ENCODE assay signal across 13 cellular contexts in genomic region chr2:37985333-37985732, GRCh38.
DNase-seq lines count a peak whose midpoint lies in the region; ATAC-seq, FAIRE-seq and TF ChIP-seq lines count a peak whose summit lies in the region.
"Had no signal": no experiment of that assay in that cellular context is flagged by ENCODE, and none has a peak within 500 bp of the region (broad histone marks: within the 10 kb centered on the region; RNA-seq: fewer than 3 reads in every experiment).

No MANE protein-coding gene starts in this region.

- no peaks in the 10 kb centered on the region for H3K36me3 Mint-ChIP-seq in activated T-helper 17 cell treated with anti-CD3 and anti-CD28 coated beads, Interleukin-2, amount 50 U/mL, for 72 hours (ENCODE audit: low read depth)

- no peak overlapping the region for H3K27ac ChIP-seq in dorsolateral prefrontal cortex
- H3K27ac ChIP-seq: esophagus squamous epithelium had no signal

- no peaks in the 10 kb centered on the region for H3K9me3 Mint-ChIP-seq in activated T-helper 17 cell treated with anti-CD3 and anti-CD28 coated beads, Interleukin-2, amount 50 U/mL, for 72 hours
- H3K9me3 Mint-ChIP-seq: CD8-positive, alpha-beta memory T cell had no signal

- H3K4me1 Mint-ChIP-seq in activated T-helper 17 cell treated with anti-CD3 and anti-CD28 coated beads, Interleukin-2, amount 50 U/mL, for 72 hours: peaks cover 5% of the 10 kb centered on the region

- peak; percentile 64 for FAIRE-seq in islet of Langerhans (lab: Jason Lieb, UNC)

- TF ChIP-seq CTCF in dorsolateral prefrontal cortex (IDR thresholded peaks at IDR 0.05 in 54 of 56, conservative IDR thresholded peaks at IDR 0.05 in 2 of 56; ENCODE audit: low read depth in 1 of 56, partially characterized antibody in 56 of 56): no peak

- ATAC-seq in activated T-helper 17 cell treated with anti-CD3 and anti-CD28 coated beads, Interleukin-2, amount 50 U/mL, for 72 hours (replicated peaks): peak; percentile 69
- no peak for ATAC-seq in HG02759 (IDR thresholded peaks at IDR 0.05; ENCODE audit: unreplicated experiment)

- intact Hi-C loops in cardiac septum (cut with DNase I) (loop anchor here (10.0 kb wide), 1 partner anchor 89 kb away; the partner anchor contains the start of gene CYP1B1), dorsolateral prefrontal cortex (cut with DNase I) (loop anchor here in 1 of 2 donors (10.0 kb wide), 1 partner anchor 289 kb away; no protein-coding TSS in a partner anchor)

- DNase-seq in ELR (ENCODE audit: low read depth): peak; percentile 54
- DNase-seq in HS-5 (ENCODE audit: low read depth): peak; percentile 19
- no peak for DNase-seq in activated CD4-positive, alpha-beta T cell treated with anti-CD3 and anti-CD28 coated beads, Interleukin-2, amount 50 U/mL, for 4 hours
- DNase-seq in cardiac septum (ENCODE audit: low spot score): no peak
- DNase-seq in dorsolateral prefrontal cortex: no peak
- DNase-seq: activated naive CD4-positive, alpha-beta T cell; CD8-positive, alpha-beta memory T cell; esophagus squamous epithelium; H7; NCI-H2029 had no signal

- no peaks in the 10 kb centered on the region for H3K27me3 ChIP-seq in dorsolateral prefrontal cortex
- H3K27me3 ChIP-seq: esophagus squamous epithelium had no signal

- no peak overlapping the region for H3K27ac Mint-ChIP-seq in activated T-helper 17 cell treated with anti-CD3 and anti-CD28 coated beads, Interleukin-2, amount 50 U/mL, for 72 hours
- H3K27ac Mint-ChIP-seq: CD8-positive, alpha-beta memory T cell had no signal

- no peak overlapping the region for H3K4me3 ChIP-seq in dorsolateral prefrontal cortex
- H3K4me3 ChIP-seq: esophagus squamous epithelium had no signal

- peaks cover 4% of the 10 kb centered on the region for H3K27me3 Mint-ChIP-seq in activated T-helper 17 cell treated with anti-CD3 and anti-CD28 coated beads, Interleukin-2, amount 50 U/mL, for 72 hours

- no peak overlapping the region for H3K4me3 Mint-ChIP-seq in activated T-helper 17 cell treated with anti-CD3 and anti-CD28 coated beads, Interleukin-2, amount 50 U/mL, for 72 hours
- H3K4me3 Mint-ChIP-seq: CD8-positive, alpha-beta memory T cell had no signal

Comparison
In these comparisons a context has a peak if more than half of its experiments do, and no peak if none do; other contexts are left out.
1. DNase-seq: peak in ELR (single experiment) and HS-5 (single experiment); none in activated CD4-positive, alpha-beta T cell treated with anti-CD3 and anti-CD28 coated beads, Interleukin-2, amount 50 U/mL, for 4 hours (0 of 2), cardiac septum (single experiment) and dorsolateral prefrontal cortex (0 of 10).